ENCODE assay signal across 19 cellular contexts in the genomic region with DNA sequence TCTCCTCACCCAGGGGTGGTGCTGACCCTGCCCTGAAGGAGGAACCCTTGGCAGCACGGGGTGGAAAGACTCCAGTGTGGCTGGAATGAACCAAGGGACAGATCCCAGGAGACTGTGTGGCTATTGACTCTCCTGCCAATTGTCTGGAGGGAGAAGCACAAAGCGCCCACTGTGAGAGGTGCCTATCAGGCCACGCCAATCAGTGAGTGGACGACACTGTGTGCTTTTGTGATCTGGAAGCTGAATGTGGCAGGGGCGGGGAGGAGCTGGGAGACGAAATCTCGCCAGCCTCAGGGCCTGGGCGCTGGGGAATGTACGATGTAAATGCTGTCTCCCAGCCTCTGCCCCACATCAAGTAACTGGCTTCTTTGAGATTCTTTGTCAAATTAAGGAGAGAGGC.
"Had no signal": no experiment of that assay in that cellular context is flagged by ENCODE, and none has a peak within 500 bp of the region (broad histone marks: within the 10 kb centered on the region; RNA-seq: fewer than 3 reads in every experiment).

No MANE protein-coding gene starts in this region.

- H3K9me3 Mint-ChIP-seq: activated CD4-positive, alpha-beta memory T cell treated with anti-CD3 and anti-CD28 coated beads, Interleukin-2, amount 10 ng/mL, durations not matched to agents 7 days and 5 days; activated T-cell treated with anti-CD3 and anti-CD28 coated beads, Interleukin-2, amount 50 U/mL, for 24 hours had no signal

- H3K27ac ChIP-seq: brain microvascular endothelial cell, foreskin keratinocyte, left lung, pancreas, thyroid gland had no signal

- H3K9me3 ChIP-seq: left lung, pancreas, thyroid gland had no signal

- H3K27me3 Mint-ChIP-seq: activated CD4-positive, alpha-beta T cell treated with anti-CD3 and anti-CD28 coated beads for 36 hours; activated naive CD8-positive, alpha-beta T cell had no signal

- H3K27me3 ChIP-seq: brain microvascular endothelial cell, foreskin keratinocyte, left lung, pancreas, thyroid gland had no signal

- H3K4me3 Mint-ChIP-seq: activated CD4-positive, alpha-beta memory T cell treated with anti-CD3 and anti-CD28 coated beads, Interleukin-2, amount 10 ng/mL, durations not matched to agents 7 days and 5 days; activated CD4-positive, alpha-beta T cell treated with anti-CD3 and anti-CD28 coated beads for 36 hours; activated naive CD8-positive, alpha-beta T cell; activated T-cell treated with anti-CD3 and anti-CD28 coated beads, Interleukin-2, amount 50 U/mL, for 24 hours; nephron progenitor cell had no signal

- DNase-seq: activated CD4-positive, alpha-beta memory T cell treated with anti-CD3 and anti-CD28 coated beads, Interleukin-2, amount 10 ng/mL, durations not matched to agents 7 days and 5 days; activated CD4-positive, alpha-beta T cell treated with anti-CD3 and anti-CD28 coated beads for 36 hours; activated gamma-delta T cell treated with Interleukin-2 at 50 U/mL for 16 hours; activated T-cell treated with anti-CD3 and anti-CD28 coated beads, Interleukin-2, amount 50 U/mL, for 24 hours; amniotic stem cell; brain microvascular endothelial cell; cortex of kidney; effector CD8-positive, alpha-beta T cell; foreskin keratinocyte; left lung; mammary epithelial cell; nephron progenitor cell; pancreas; retina; stimulated activated CD4-positive, alpha-beta T cell treated with anti-CD3 and anti-CD28 coated beads, Interleukin-12 subunit alpha, Interleukin-12 subunit beta, amount 100 ng/mL, for 4 hours; stimulated activated CD4-positive, alpha-beta T cell treated with anti-CD3 and anti-CD28 coated beads, Interleukin-2, amount 100 ng/mL, for 24 hours; T-helper 2 cell; thyroid gland had no signal

- H3K27ac Mint-ChIP-seq: activated CD4-positive, alpha-beta memory T cell treated with anti-CD3 and anti-CD28 coated beads, Interleukin-2, amount 10 ng/mL, durations not matched to agents 7 days and 5 days; activated CD4-positive, alpha-beta T cell treated with anti-CD3 and anti-CD28 coated beads for 36 hours; activated naive CD8-positive, alpha-beta T cell; activated T-cell treated with anti-CD3 and anti-CD28 coated beads, Interleukin-2, amount 50 U/mL, for 24 hours; nephron progenitor cell had no signal

- ATAC-seq: activated CD4-positive, alpha-beta T cell treated with anti-CD3 and anti-CD28 coated beads for 36 hours; foreskin keratinocyte; left lung; pancreas had no signal

- H3K4me1 ChIP-seq: foreskin keratinocyte, left lung, pancreas, thyroid gland had no signal

- H3K36me3 ChIP-seq: brain microvascular endothelial cell, left lung, pancreas, thyroid gland had no signal

- H3K4me1 Mint-ChIP-seq: activated CD4-positive, alpha-beta memory T cell treated with anti-CD3 and anti-CD28 coated beads, Interleukin-2, amount 10 ng/mL, durations not matched to agents 7 days and 5 days; activated CD4-positive, alpha-beta T cell treated with anti-CD3 and anti-CD28 coated beads for 36 hours had no signal

- H3K4me3 ChIP-seq: left lung, pancreas, thyroid gland had no signal

- H3K36me3 Mint-ChIP-seq: activated naive CD8-positive, alpha-beta T cell had no signal
